Comparison of ENCODE assay signal across 13 cellular contexts in the genomic region with DNA sequence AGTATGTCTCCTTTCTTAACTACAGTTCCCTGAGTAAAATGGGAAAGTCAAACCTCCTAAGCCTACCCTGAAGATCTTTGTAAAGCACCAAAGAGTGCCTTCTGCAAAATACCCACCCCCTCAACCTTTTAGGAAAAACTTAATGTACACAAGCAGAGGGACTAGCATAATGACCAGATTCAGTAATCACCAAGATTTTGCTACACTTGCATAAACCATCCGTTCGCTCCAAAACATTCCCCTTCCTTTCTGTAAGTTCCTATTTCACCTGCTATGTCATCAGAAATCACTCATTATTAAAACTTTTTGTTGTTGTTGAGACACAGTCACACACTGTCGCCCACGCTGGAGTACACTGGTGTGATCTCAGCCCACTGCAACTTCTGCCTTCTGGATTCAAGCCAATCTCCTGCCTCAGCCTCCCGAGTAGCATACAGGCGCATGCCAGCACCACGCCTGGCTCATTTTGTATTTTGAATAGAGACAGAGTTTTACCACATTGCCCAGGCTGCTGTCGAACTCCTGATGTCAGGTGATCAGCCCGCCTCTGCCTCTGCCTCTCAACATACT. TPM values are rescaled to one million over a fixed set of nuclear protein-coding genes. Genes with fewer than 3 reads are reported as not detected.
DNase-seq lines count a peak whose midpoint lies in the region; ATAC-seq and TF ChIP-seq lines count a peak whose summit lies in the region.
"Had no signal": no experiment of that assay in that cellular context is flagged by ENCODE, and none has a peak within 500 bp of the region (broad histone marks: within the 10 kb centered on the region; RNA-seq: fewer than 3 reads in every experiment).

No MANE protein-coding gene starts in this region.

- no peak overlapping the region for H3K4me3 ChIP-seq in dorsolateral prefrontal cortex
- H3K4me3 ChIP-seq: lower lobe of right lung, transverse colon had no signal

- TF ChIP-seq CTCF in dorsolateral prefrontal cortex (IDR thresholded peaks at IDR 0.05 in 54 of 56, conservative IDR thresholded peaks at IDR 0.05 in 2 of 56; ENCODE audit: low read depth in 1 of 56, partially characterized antibody in 56 of 56), result no peak

- no peak overlapping the region for H3K27ac ChIP-seq in dorsolateral prefrontal cortex
- H3K27ac ChIP-seq: lower lobe of right lung, parathyroid adenoma, transverse colon had no signal

- no peak for ATAC-seq in naive thymus-derived CD8-positive, alpha-beta T cell
- ATAC-seq in GM21367 (IDR thresholded peaks at IDR 0.05; ENCODE audit: unreplicated experiment) (no peak), GM19452 (IDR thresholded peaks at IDR 0.05; ENCODE audit: unreplicated experiment) (no peak)
- ATAC-seq: lower lobe of right lung had no signal

- no peaks in the 10 kb centered on the region for H3K27me3 ChIP-seq in dorsolateral prefrontal cortex
- H3K27me3 ChIP-seq: transverse colon had no signal

- peak; percentile 3 for TF ChIP-seq POLR2A in GM19193 (IDR thresholded peaks at IDR 0.05; ENCODE audit: extremely low read depth, insufficient read depth, insufficient read length)

- POLR2A ChIA-PET in naive thymus-derived CD8-positive, alpha-beta T cell (lab: Charles Lee), result no interaction called here

- H3K4me1 Mint-ChIP-seq in activated CD4-positive, alpha-beta T cell treated with anti-CD3 and anti-CD28 coated beads, Interleukin-2, amount 10 ng/mL, durations not matched to agents 24 days and 14 days, result peaks cover 38% of the 10 kb centered on the region
- peaks cover 49% of the 10 kb centered on the region for H3K4me1 Mint-ChIP-seq in activated naive CD8-positive, alpha-beta T cell (ENCODE audit: low read depth)
- H3K4me1 Mint-ChIP-seq in naive thymus-derived CD8-positive, alpha-beta T cell, result peaks cover 16 to 60% (median 53%) of the 10 kb centered on the region in 4 donors

- peak overlapping the region; percentile 18 for H3K4me3 Mint-ChIP-seq in activated CD4-positive, alpha-beta T cell treated with anti-CD3 and anti-CD28 coated beads, Interleukin-2, amount 10 ng/mL, durations not matched to agents 24 days and 14 days
- peak overlapping the region; percentile 59 for H3K4me3 Mint-ChIP-seq in activated naive CD8-positive, alpha-beta T cell
- H3K4me3 Mint-ChIP-seq in naive thymus-derived CD8-positive, alpha-beta T cell, result peak overlapping the region in 6 of 10 donors; percentile 24 to 66 (median 62)

- no peaks in the 10 kb centered on the region for H3K27me3 Mint-ChIP-seq in activated CD4-positive, alpha-beta T cell treated with anti-CD3 and anti-CD28 coated beads, Interleukin-2, amount 10 ng/mL, durations not matched to agents 24 days and 14 days
- no peaks in the 10 kb centered on the region for H3K27me3 Mint-ChIP-seq in activated naive CD8-positive, alpha-beta T cell
- no peaks in the 10 kb centered on the region for H3K27me3 Mint-ChIP-seq in naive thymus-derived CD8-positive, alpha-beta T cell

- intact Hi-C loops in activated CD4-positive, alpha-beta T cell treated with anti-CD3 and anti-CD28 coated beads, Interleukin-2, amount 10 ng/mL, durations not matched to agents 24 days and 14 days (cut with micrococcal nuclease), result no loop called here
- intact Hi-C loops in dorsolateral prefrontal cortex (cut with DNase I), result loop anchor here in 1 of 2 donors (5.0 kb wide), 1 partner anchor 34 kb away; the partner anchor contains the start of gene VWA1

- H3K27ac Mint-ChIP-seq in activated CD4-positive, alpha-beta T cell treated with anti-CD3 and anti-CD28 coated beads, Interleukin-2, amount 10 ng/mL, durations not matched to agents 24 days and 14 days, result peak overlapping the region; percentile 7
- H3K27ac Mint-ChIP-seq in activated naive CD8-positive, alpha-beta T cell, result peak overlapping the region; percentile 80
- H3K27ac Mint-ChIP-seq in naive thymus-derived CD8-positive, alpha-beta T cell, result peak overlapping the region in 7 of 10 donors; percentile 30 to 83 (median 58)

- H3K9me3 Mint-ChIP-seq in activated CD4-positive, alpha-beta T cell treated with anti-CD3 and anti-CD28 coated beads, Interleukin-2, amount 10 ng/mL, durations not matched to agents 24 days and 14 days, result no peaks in the 10 kb centered on the region
- H3K9me3 Mint-ChIP-seq in activated naive CD8-positive, alpha-beta T cell (ENCODE audit: low read depth), result no peaks in the 10 kb centered on the region
- H3K9me3 Mint-ChIP-seq in naive thymus-derived CD8-positive, alpha-beta T cell, result no peaks in the 10 kb centered on the region

- DNase-seq in activated CD4-positive, alpha-beta T cell treated with anti-CD3 and anti-CD28 coated beads, Interleukin-2, amount 10 ng/mL, durations not matched to agents 24 days and 14 days, result no peak
- DNase-seq in activated CD4-positive, alpha-beta T cell treated with anti-CD3 and anti-CD28 coated beads for 4 hours, result no peak
- DNase-seq in naive thymus-derived CD8-positive, alpha-beta T cell, result no peak
- no peak for DNase-seq in dorsolateral prefrontal cortex
- DNase-seq: lower lobe of right lung, NCI-H2227 treated with DMSO at 0.1 percent for 48 hours, transverse colon had no signal

- H3K36me3 Mint-ChIP-seq in activated CD4-positive, alpha-beta T cell treated with anti-CD3 and anti-CD28 coated beads, Interleukin-2, amount 10 ng/mL, durations not matched to agents 24 days and 14 days (ENCODE audit: low read depth), result peaks cover 74% of the 10 kb centered on the region
- H3K36me3 Mint-ChIP-seq in activated naive CD8-positive, alpha-beta T cell, result peaks cover 7% of the 10 kb centered on the region
- H3K36me3 Mint-ChIP-seq in naive thymus-derived CD8-positive, alpha-beta T cell, result peaks cover 0 to 48% (median 10%) of the 10 kb centered on the region in 3 donors

RNA-seq across cellular contexts. Expression of gene MRPL20, which starts 3.5 kb away (rescaled TPM):
- 187 and 194 TPM in 2 replicates for total RNA-seq in activated CD4-positive, alpha-beta T cell treated with anti-CD3 and anti-CD28 coated beads, Interleukin-2, amount 10 ng/mL, durations not matched to agents 24 days and 14 days
- total RNA-seq in naive thymus-derived CD8-positive, alpha-beta T cell, result 100 to 1,000 TPM; 162 to 165 TPM
- polyA plus RNA-seq in naive thymus-derived CD8-positive, alpha-beta T cell, result 100 to 1,000 TPM; 203 to 233 (median 224) TPM
- 100 to 1,000 TPM in 12 of 120 experiments, 10 to 100 TPM in 108; 56.0 to 114 (median 86.3) TPM for total RNA-seq in dorsolateral prefrontal cortex

RNA-seq across cellular contexts. Expression of gene CCNL2, which starts 4.5 kb away (rescaled TPM):
- total RNA-seq in activated CD4-positive, alpha-beta T cell treated with anti-CD3 and anti-CD28 coated beads, Interleukin-2, amount 10 ng/mL, durations not matched to agents 24 days and 14 days, result 144 and 146 TPM in 2 replicates
- 100 to 1,000 TPM; 399 to 406 TPM for total RNA-seq in naive thymus-derived CD8-positive, alpha-beta T cell
- polyA plus RNA-seq in naive thymus-derived CD8-positive, alpha-beta T cell, result 10 to 100 TPM; 13.4 to 28.1 (median 13.7) TPM
- total RNA-seq in dorsolateral prefrontal cortex, result 100 to 1,000 TPM; 111 to 235 (median 165) TPM

RNA-seq across cellular contexts. Expression of gene ANKRD65, which starts 17.4 kb away (rescaled TPM):
- total RNA-seq in activated CD4-positive, alpha-beta T cell treated with anti-CD3 and anti-CD28 coated beads, Interleukin-2, amount 10 ng/mL, durations not matched to agents 24 days and 14 days, result not detected in 2 replicates
- total RNA-seq in naive thymus-derived CD8-positive, alpha-beta T cell, result not detected
- not detected for polyA plus RNA-seq in naive thymus-derived CD8-positive, alpha-beta T cell
- total RNA-seq in dorsolateral prefrontal cortex, result 10 to 100 TPM in 118 of 120 experiments, 1 to 10 TPM in 2; 4.0 to 63.5 (median 26.5) TPM
- total RNA-seq: HT1080 had no signal

RNA-seq across cellular contexts. Expression of gene AURKAIP1, which starts 28.6 kb away (rescaled TPM):
- total RNA-seq in activated CD4-positive, alpha-beta T cell treated with anti-CD3 and anti-CD28 coated beads, Interleukin-2, amount 10 ng/mL, durations not matched to agents 24 days and 14 days, result 142 and 146 TPM in 2 replicates
- total RNA-seq in naive thymus-derived CD8-positive, alpha-beta T cell, result 10 to 100 TPM; 68.0 to 70.3 TPM
- 100 to 1,000 TPM; 146 to 169 (median 168) TPM for polyA plus RNA-seq in naive thymus-derived CD8-positive, alpha-beta T cell
- 100 to 1,000 TPM in 92 of 120 experiments, 10 to 100 TPM in 28; 78.7 to 143 (median 109) TPM for total RNA-seq in dorsolateral prefrontal cortex

RNA-seq across cellular contexts. Expression of gene VWA1, which starts 31.9 kb away (rescaled TPM):
- 4.9 and 5.2 TPM in 2 replicates for total RNA-seq in activated CD4-positive, alpha-beta T cell treated with anti-CD3 and anti-CD28 coated beads, Interleukin-2, amount 10 ng/mL, durations not matched to agents 24 days and 14 days
- not detected for total RNA-seq in naive thymus-derived CD8-positive, alpha-beta T cell
- polyA plus RNA-seq in naive thymus-derived CD8-positive, alpha-beta T cell, result not detected
- 100 to 1,000 TPM in 33 of 120 experiments, 10 to 100 TPM in 87; 27.4 to 258 (median 73.3) TPM for total RNA-seq in dorsolateral prefrontal cortex

Comparison
In these comparisons a context has a peak if more than half of its experiments do, and no peak if none do; other contexts are left out.
1. H3K27ac Mint-ChIP-seq: peak in every context shown above with its lines; median percentile 80 in activated naive CD8-positive, alpha-beta T cell; 58 in naive thymus-derived CD8-positive, alpha-beta T cell; 7 in activated CD4-positive, alpha-beta T cell treated with anti-CD3 and anti-CD28 coated beads, Interleukin-2, amount 10 ng/mL, durations not matched to agents 24 days and 14 days.